In genomic region chr6:43838276-43839036, GRCh38 we compare ENCODE assay signal across 1 cellular context.
TF ChIP-seq lines count a peak whose summit lies in the region.

No MANE protein-coding gene starts in this region.

TF ChIP-seq in HepG2, 621 proteins besides CTCF, POLR2A, EP300 and RAD21 (continued from another document and continues in another):
- no peak for TF ChIP-seq ZNF275 (CRISPR knock-in tag; IDR thresholded peaks at IDR 0.05; ENCODE audit: borderline replicate concordance)
- peak; percentile 35; the same call in 1 of the 2 replicates for TF ChIP-seq KDM5B (CRISPR knock-in tag; IDR thresholded peaks at IDR 0.05; ENCODE audit: borderline replicate concordance)
- TF ChIP-seq ZSCAN25 (CRISPR knock-in tag; IDR thresholded peaks at IDR 0.05): no peak
- TF ChIP-seq MYC (CRISPR knock-in tag; IDR thresholded peaks at IDR 0.05; ENCODE audit: borderline replicate concordance): 0 out of 2 replicates have a peak, but pooled peaks have one; percentile 28
- TF ChIP-seq ZNF337 (CRISPR knock-in tag; IDR thresholded peaks at IDR 0.05; ENCODE audit: borderline replicate concordance, low read depth): no peak
- no peak for TF ChIP-seq ATAD3A (CRISPR knock-in tag; IDR thresholded peaks at IDR 0.05)
- TF ChIP-seq YY1 (IDR thresholded peaks at IDR 0.05; ENCODE audit: insufficient read depth, insufficient replicate concordance, low read depth, low read length): no peak
- peak; percentile 73; the same call in 1 of the 2 replicates for TF ChIP-seq ZSCAN29 (CRISPR knock-in tag; conservative IDR thresholded peaks at IDR 0.05)
- TF ChIP-seq PITX1 (CRISPR knock-in tag; IDR thresholded peaks at IDR 0.05): no peak
- TF ChIP-seq MEIS1 (CRISPR knock-in tag; IDR thresholded peaks at IDR 0.05; ENCODE audit: borderline replicate concordance): peak; percentile 79; the same call in 1 of the 2 replicates
- TF ChIP-seq RFX5 (IDR thresholded peaks at IDR 0.05; ENCODE audit: low read depth, low read length): no peak
- TF ChIP-seq SUZ12 (IDR thresholded peaks at IDR 0.05; ENCODE audit: low read depth, low read length): no peak
- TF ChIP-seq ZNF740 (CRISPR knock-in tag; IDR thresholded peaks at IDR 0.05): peak; percentile 99
- TF ChIP-seq AHR (CRISPR knock-in tag; IDR thresholded peaks at IDR 0.05): peak; percentile 89; the same call in 1 of the 2 replicates
- no peak for TF ChIP-seq NONO (IDR thresholded peaks at IDR 0.05)
- TF ChIP-seq NONO (CRISPR knock-in tag; conservative IDR thresholded peaks at IDR 0.05): 0 out of 2 replicates have a peak, but pooled peaks have one; percentile 29
- TF ChIP-seq POGZ (CRISPR knock-in tag; IDR thresholded peaks at IDR 0.05): 0 out of 2 replicates have a peak, but pooled peaks have one; percentile 41
- TF ChIP-seq TCF7 (IDR thresholded peaks at IDR 0.05; ENCODE audit: low read depth): no peak
- 0 out of 2 replicates have a peak, but pooled peaks have one; percentile 73 for TF ChIP-seq ZNF556 (CRISPR knock-in tag; IDR thresholded peaks at IDR 0.05; ENCODE audit: borderline replicate concordance)
- no peak for TF ChIP-seq MAX (IDR thresholded peaks at IDR 0.05)
- TF ChIP-seq PLSCR1 (CRISPR knock-in tag; IDR thresholded peaks at IDR 0.05; ENCODE audit: borderline replicate concordance): no peak
- TF ChIP-seq ZNF333 (CRISPR knock-in tag; IDR thresholded peaks at IDR 0.05; ENCODE audit: borderline replicate concordance): no peak
- TF ChIP-seq NPAS2 (CRISPR knock-in tag; IDR thresholded peaks at IDR 0.05; ENCODE audit: borderline replicate concordance): no peak
- TF ChIP-seq ZNF598 (CRISPR knock-in tag; IDR thresholded peaks at IDR 0.05; ENCODE audit: borderline replicate concordance): peak; percentile 59; the same call in 1 of the 2 replicates
- TF ChIP-seq ZBTB7B (CRISPR knock-in tag; IDR thresholded peaks at IDR 0.05): 0 out of 2 replicates have a peak, but pooled peaks have one; percentile 58
- TF ChIP-seq MED1 (CRISPR knock-in tag; IDR thresholded peaks at IDR 0.05): peak; percentile 28; the same call in 1 of the 2 replicates
- TF ChIP-seq NAIF1 (CRISPR knock-in tag; IDR thresholded peaks at IDR 0.05; ENCODE audit: borderline replicate concordance): no peak
- no peak for TF ChIP-seq ZNF101 (CRISPR knock-in tag; IDR thresholded peaks at IDR 0.05; ENCODE audit: borderline replicate concordance, low read depth)
- TF ChIP-seq PATZ1 (CRISPR knock-in tag; IDR thresholded peaks at IDR 0.05): peak; percentile 94
- TF ChIP-seq ZNF501 (CRISPR knock-in tag; IDR thresholded peaks at IDR 0.05): no peak
- no peak for TF ChIP-seq KDM5A (IDR thresholded peaks at IDR 0.05; ENCODE audit: borderline replicate concordance, low read length)
- no peak for TF ChIP-seq DDIT3 (CRISPR knock-in tag; IDR thresholded peaks at IDR 0.05)
- TF ChIP-seq KIAA2018 (CRISPR knock-in tag; IDR thresholded peaks at IDR 0.05; ENCODE audit: borderline replicate concordance): no peak
- TF ChIP-seq ZNF766 (CRISPR knock-in tag; IDR thresholded peaks at IDR 0.05; ENCODE audit: borderline replicate concordance): 0 out of 2 replicates have a peak, but pooled peaks have one; percentile 30
- TF ChIP-seq ZSCAN22 (CRISPR knock-in tag; IDR thresholded peaks at IDR 0.05): peak; percentile 56; the same call in 1 of the 2 replicates
- TF ChIP-seq POGK (CRISPR knock-in tag; conservative IDR thresholded peaks at IDR 0.05): peak; percentile 19; the same call in 1 of the 2 replicates
- no peak for TF ChIP-seq SKI (IDR thresholded peaks at IDR 0.05; ENCODE audit: partially characterized antibody)
- TF ChIP-seq ZNF687 (CRISPR knock-in tag; IDR thresholded peaks at IDR 0.05): peak; percentile 58
- TF ChIP-seq HMGXB4 (CRISPR knock-in tag; IDR thresholded peaks at IDR 0.05; ENCODE audit: borderline replicate concordance in 1 of 2, low read depth in 1 of 2): peak in 1 of 2 experiments; percentile 46; a peak in 1 of 4 replicates
